Comparison of ENCODE assay signal across 12 cellular contexts in the genomic region with DNA sequence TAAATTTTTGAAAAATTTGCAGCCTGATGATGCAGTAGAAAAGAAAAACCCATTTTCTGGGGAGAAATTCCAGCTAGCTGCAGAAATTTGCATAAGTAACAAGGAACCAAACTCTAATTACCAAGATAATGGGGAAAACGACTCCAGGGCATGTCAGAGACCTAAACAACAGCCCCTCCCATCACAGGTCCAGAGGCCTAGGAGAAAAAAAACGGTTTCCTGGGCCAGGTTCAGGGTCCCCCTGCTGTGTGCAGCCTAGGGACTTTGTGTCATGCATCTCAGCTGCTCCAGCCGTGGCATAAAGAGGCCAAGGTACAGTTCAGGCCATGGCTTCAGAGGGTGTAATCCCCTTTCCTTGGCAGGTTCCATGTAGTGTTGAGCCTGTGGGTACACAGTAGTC.
DNase-seq lines count a peak whose midpoint lies in the region; TF ChIP-seq lines count a peak whose summit lies in the region.
"Had no signal": no experiment of that assay in that cellular context is flagged by ENCODE, and none has a peak within 500 bp of the region (broad histone marks: within the 10 kb centered on the region; RNA-seq: fewer than 3 reads in every experiment).

No MANE protein-coding gene starts in this region.

- DNase-seq in H9 (peak; percentile 78), NT2/D1 (ENCODE audit: low read depth, low spot score) (peak; percentile 79), iPS DF 19.7 (ENCODE audit: low read depth, low spot score) (peak; percentile 23), mesendoderm (peak; percentile 33), NCI-H345 treated with DMSO at 0.1 percent for 48 hours (lab: John Stamatoyannopoulos, UW; ENCODE audit: unreplicated experiment) (no peak), tibial artery (no peak), SHP77 treated with DMSO at 0.1 percent for 48 hours (lab: John Stamatoyannopoulos, UW) (no peak)
- DNase-seq: C1 segment of cervical spinal cord; CD4-positive, alpha-beta memory T cell; DMS79; GOT3 had no signal

- H2BK12ac ChIP-seq in H9 (ENCODE audit: insufficient read length, low read depth, low read length) = no peak overlapping the region

- H3K4ac ChIP-seq in H9 (ENCODE audit: low read depth, low read length) (no peak overlapping the region), mesendoderm (ENCODE audit: low read depth, low read length) (no peak overlapping the region)

- H3K36me3 Mint-ChIP-seq in H9 (ENCODE audit: insufficient read depth in 1 of 3, low read depth in 3 of 3) = peaks cover 6 to 14% (median 7%) of the 10 kb centered on the region in 3 experiments; a peak in 6 of 7 replicates
- H3K36me3 Mint-ChIP-seq: CD4-positive, alpha-beta memory T cell had no signal

- H3K23me2 ChIP-seq in H9 (ENCODE audit: insufficient read length, low read depth, low read length, poor library complexity, severe bottlenecking) = no peaks in the 10 kb centered on the region

- no peak overlapping the region for H3T11ph ChIP-seq in H9 (ENCODE audit: low read length)

- no peak overlapping the region for H2BK120ac ChIP-seq in H9 (ENCODE audit: low read depth, low read length, poor library complexity, severe bottlenecking)
- H2BK120ac ChIP-seq in mesendoderm (ENCODE audit: low read depth, low read length) = no peak overlapping the region

- H3K79me1 ChIP-seq in H9 (ENCODE audit: insufficient read depth, low read depth, low read length, poor library complexity, severe bottlenecking) (no peaks in the 10 kb centered on the region), mesendoderm (ENCODE audit: low read length) (no peaks in the 10 kb centered on the region)

- H3K4me3 ChIP-seq in NT2/D1 (ENCODE audit: insufficient read length, low read depth) (no peak overlapping the region), mesendoderm (ENCODE audit: low read length) (no peak overlapping the region), tibial artery (no peak overlapping the region)

- no CpG with 5 or more reads among the region's 3 CpGs for WGBS in H9 (ENCODE audit: extremely low coverage, insufficient read length, low lambda C conversion rate)
- no CpG with 5 or more reads among the region's 3 CpGs for WGBS in mesendoderm (ENCODE audit: extremely low coverage, insufficient coverage, low lambda C conversion rate)

- no peak overlapping the region for H2BK5ac ChIP-seq in H9 (ENCODE audit: insufficient read length, low read length)
- no peak overlapping the region for H2BK5ac ChIP-seq in mesendoderm (ENCODE audit: low read length)

- H3K9ac ChIP-seq in H9 (ENCODE audit: extremely low read depth, insufficient read length, low read length) (no peak overlapping the region), NT2/D1 (ENCODE audit: insufficient read length, low read depth) (no peak overlapping the region), mesendoderm (ENCODE audit: low read length) (no peak overlapping the region)

- H3K56ac ChIP-seq in H9 (ENCODE audit: insufficient read length, low read depth, low read length) (no peak overlapping the region), mesendoderm (ENCODE audit: low read length) (no peak overlapping the region)

- peaks cover 20 to 31% of the 10 kb centered on the region in 2 experiments for H3K4me1 Mint-ChIP-seq in H9
- H3K4me1 Mint-ChIP-seq: B cell; CD4-positive, alpha-beta memory T cell had no signal

- intact Hi-C loops in tibial artery (cut with DNase I; ENCODE audit: low total_unique reads) = no loop called here

- H3K4me2 ChIP-seq in H9 (ENCODE audit: insufficient read depth, insufficient read length, low read length) = no peak overlapping the region
- no peak overlapping the region for H3K4me2 ChIP-seq in mesendoderm (ENCODE audit: low read length)

- H3K27ac Mint-ChIP-seq in H9 = peak overlapping the region; percentile 42 to 63 (median 49); a peak in 3 of 7 replicates
- H3K27ac Mint-ChIP-seq: B cell; CD4-positive, alpha-beta memory T cell had no signal

- no peaks in the 10 kb centered on the region for H3K36me3 ChIP-seq in NT2/D1 (ENCODE audit: insufficient read depth, insufficient read length, low read length)
- H3K36me3 ChIP-seq in mesendoderm (ENCODE audit: control insufficient read depth, insufficient read depth, low read length) = no peaks in the 10 kb centered on the region
- no peaks in the 10 kb centered on the region for H3K36me3 ChIP-seq in tibial artery

- no peaks in the 10 kb centered on the region; a peak in 2 of 5 replicates for H3K9me3 Mint-ChIP-seq in H9

- H3K18ac ChIP-seq in H9 (ENCODE audit: insufficient read length, low read depth, low read length) = no peak overlapping the region
- H3K18ac ChIP-seq in mesendoderm (ENCODE audit: low read length) = no peak overlapping the region

- no peak overlapping the region for H3K4me3 Mint-ChIP-seq in H9
- H3K4me3 Mint-ChIP-seq: B cell; CD4-positive, alpha-beta memory T cell had no signal

- no peak for TF ChIP-seq CTCF in H9 (conservative IDR thresholded peaks at IDR 0.05)
- TF ChIP-seq CTCF in tibial artery (IDR thresholded peaks at IDR 0.05) = no peak

- H3K9me3 ChIP-seq in H9 (ENCODE audit: control insufficient read depth, low read depth, low read length) (no peaks in the 10 kb centered on the region), NT2/D1 (ENCODE audit: insufficient read depth, low read length) (no peaks in the 10 kb centered on the region), tibial artery (no peaks in the 10 kb centered on the region)

- H4K8ac ChIP-seq in H9 (replicated peaks; ENCODE audit: insufficient read length, low read depth, low read length) = no peak overlapping the region
- H4K8ac ChIP-seq in mesendoderm (ENCODE audit: low read depth, low read length) = no peak overlapping the region

- H3K14ac ChIP-seq in H9 (ENCODE audit: insufficient read depth, low read length) = no peak overlapping the region

- H2AFZ ChIP-seq in H9 (ENCODE audit: low read length) = no peak overlapping the region

- H3K79me2 ChIP-seq in H9 (ENCODE audit: insufficient read depth, low read length) (no peaks in the 10 kb centered on the region), mesendoderm (ENCODE audit: control insufficient read depth, insufficient read depth, low read length) (no peaks in the 10 kb centered on the region)

- H2AK5ac ChIP-seq in H9 (ENCODE audit: insufficient read length, low read length) = no peak overlapping the region
- no peak overlapping the region for H2AK5ac ChIP-seq in mesendoderm (ENCODE audit: low read length)

- H3K27me3 Mint-ChIP-seq in H9 (ENCODE audit: low read depth) = no peaks in the 10 kb centered on the region; the same call in 1 of the 2 replicates
- H3K27me3 Mint-ChIP-seq: B cell; CD4-positive, alpha-beta memory T cell had no signal

- peaks cover 9% of the 10 kb centered on the region; the same call in 1 of the 2 replicates for H3K4me1 ChIP-seq in H9 (ENCODE audit: insufficient read depth, low read length)
- H3K4me1 ChIP-seq in NT2/D1 (ENCODE audit: insufficient read depth, insufficient read length) = peaks cover 2% of the 10 kb centered on the region
- no peaks in the 10 kb centered on the region for H3K4me1 ChIP-seq in mesendoderm (ENCODE audit: control insufficient read depth, low read depth, low read length)
- H3K4me1 ChIP-seq in tibial artery = no peaks in the 10 kb centered on the region

- H4K91ac ChIP-seq in H9 (ENCODE audit: insufficient read length, low read depth, low read length) = no peak overlapping the region

- H4K20me1 ChIP-seq in H9 (ENCODE audit: control insufficient read depth, insufficient read depth, insufficient read length) = no peaks in the 10 kb centered on the region

- H3K27me3 ChIP-seq in H9 (ENCODE audit: insufficient read depth, low read length) (no peaks in the 10 kb centered on the region), NT2/D1 (ENCODE audit: insufficient read depth, insufficient read length) (no peaks in the 10 kb centered on the region), mesendoderm (ENCODE audit: insufficient read depth, low read length, poor library complexity) (no peaks in the 10 kb centered on the region), tibial artery (no peaks in the 10 kb centered on the region)

- no peak overlapping the region for H3K27ac ChIP-seq in H9 (ENCODE audit: insufficient read length, low read depth, low read length)
- no peak overlapping the region for H3K27ac ChIP-seq in mesendoderm (ENCODE audit: low read depth, low read length)
- no peak overlapping the region for H3K27ac ChIP-seq in tibial artery

- H3K23ac ChIP-seq in H9 (ENCODE audit: insufficient read length, low read depth, low read length) = no peak overlapping the region
- H3K23ac ChIP-seq in mesendoderm (ENCODE audit: low read length) = no peak overlapping the region

- H2BK15ac ChIP-seq in H9 (ENCODE audit: low read depth, low read length) (no peak overlapping the region), mesendoderm (replicated peaks; ENCODE audit: low read depth) (no peak overlapping the region)

- no peak overlapping the region for H2BK20ac ChIP-seq in H9 (ENCODE audit: low read depth, low read length, poor library complexity, severe bottlenecking)

- no peak overlapping the region for H4K5ac ChIP-seq in H9 (ENCODE audit: insufficient read length, low read depth, low read length)
- no peak overlapping the region for H4K5ac ChIP-seq in mesendoderm (ENCODE audit: low read length)

Comparison
In these comparisons a context has a peak if more than half of its experiments do, and no peak if none do; other contexts are left out.
1. DNase-seq: peak in H9 (single experiment), NT2/D1 (single experiment), iPS DF 19.7 (single experiment) and mesendoderm (single experiment); none in NCI-H345 treated with DMSO at 0.1 percent for 48 hours (single experiment), tibial artery (0 of 2) and SHP77 treated with DMSO at 0.1 percent for 48 hours (single experiment).